ENCODE assay signal across 18 cellular contexts in the genomic region with DNA sequence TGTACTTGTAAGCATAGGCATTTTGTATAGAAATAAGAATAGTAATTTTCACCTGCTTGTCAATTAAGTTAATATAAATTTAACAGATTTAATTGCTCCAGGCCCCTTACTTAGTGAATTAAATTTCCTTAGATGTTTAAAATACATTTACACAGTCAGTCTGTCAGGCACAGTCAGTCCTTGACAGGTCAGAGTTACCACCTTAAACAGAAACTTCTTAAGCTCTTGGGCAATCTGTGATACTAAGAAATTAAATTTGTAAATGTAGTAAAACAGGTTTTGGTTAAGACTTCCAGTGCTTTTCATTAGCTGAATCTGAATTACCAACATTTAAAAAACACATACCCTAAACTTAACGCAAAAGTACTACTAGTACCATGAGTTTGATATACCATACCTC. TPM values are rescaled to one million over a fixed set of nuclear protein-coding genes. Genes with fewer than 3 reads are reported as not detected.
DNase-seq lines count a peak whose midpoint lies in the region; ATAC-seq and TF ChIP-seq lines count a peak whose summit lies in the region.
"Had no signal": no experiment of that assay in that cellular context is flagged by ENCODE, and none has a peak within 500 bp of the region (broad histone marks: within the 10 kb centered on the region; RNA-seq: fewer than 3 reads in every experiment).

No MANE protein-coding gene starts in this region.

- POLR2A ChIA-PET in PC-9 (lab: Charles Lee; ENCODE audit: unreplicated experiment) = no interaction called here
- POLR2A ChIA-PET in activated CD4-positive, alpha-beta T cell treated with anti-CD3 and anti-CD28 coated beads, Interleukin-2, amount 10 ng/mL, durations not matched to agents 7 days and 5 days (lab: Charles Lee) = no interaction called here

- in situ Hi-C loops in GM23248 (cut with MboI) = no loop called here

- H3K27me3 ChIP-seq in Loucy (ENCODE audit: insufficient read depth, low read length, poor library complexity, severe bottlenecking) (no peaks in the 10 kb centered on the region), PC-9 (ENCODE audit: insufficient read depth, low read depth) (no peaks in the 10 kb centered on the region), GM23248 (replicated peaks; ENCODE audit: insufficient read depth) (no peaks in the 10 kb centered on the region)
- H3K27me3 ChIP-seq: BE2C had no signal

- H3K27me3 Mint-ChIP-seq in type B pancreatic cell = no peaks in the 10 kb centered on the region
- H3K27me3 Mint-ChIP-seq in activated CD4-positive, alpha-beta T cell treated with anti-CD3 and anti-CD28 coated beads, Interleukin-2, amount 10 ng/mL, durations not matched to agents 7 days and 5 days = no peaks in the 10 kb centered on the region
- H3K27me3 Mint-ChIP-seq: CD4-positive, CD25-positive, alpha-beta regulatory T cell; CD8-positive, alpha-beta memory T cell had no signal

- H3K27ac ChIP-seq in PC-9 (peak overlapping the region; percentile 38), GM23248 (no peak overlapping the region)

- DNase-seq in PC-9 (peak in 1 of 2 experiments; percentile 39), type B pancreatic cell (ENCODE audit: extremely low spot score, unreplicated experiment) (no peak), GM23248 (no peak)
- DNase-seq in activated CD4-positive, alpha-beta T cell treated with anti-CD3 and anti-CD28 coated beads, Interleukin-2, amount 10 ng/mL, durations not matched to agents 7 days and 5 days = no peak
- DNase-seq: ACHN; BE2C; C1 segment of cervical spinal cord; CD4-positive, CD25-positive, alpha-beta regulatory T cell; CD8-positive, alpha-beta memory T cell; COR-L47; DMS 273 treated with DMSO at 0.1 percent for 48 hours; DMS53; DND-41; EL had no signal

- peak overlapping the region; percentile 10 for H3K4me2 ChIP-seq in Loucy (ENCODE audit: low read depth, low read length, poor library complexity, severe bottlenecking)
- no peak overlapping the region for H3K4me2 ChIP-seq in PC-9
- no peak overlapping the region for H3K4me2 ChIP-seq in GM23248 (ENCODE audit: unreplicated experiment)

- H3K9me3 ChIP-seq in Loucy (ENCODE audit: insufficient read depth, low read depth, low read length) (no peaks in the 10 kb centered on the region), PC-9 (ENCODE audit: insufficient read depth, low read depth) (no peaks in the 10 kb centered on the region), GM23248 (ENCODE audit: low read depth) (no peaks in the 10 kb centered on the region)
- H3K9me3 ChIP-seq: BE2C had no signal

- peaks cover 21% of the 10 kb centered on the region for H3K4me1 Mint-ChIP-seq in type B pancreatic cell (ENCODE audit: unreplicated experiment)
- peaks cover 38% of the 10 kb centered on the region for H3K4me1 Mint-ChIP-seq in activated CD4-positive, alpha-beta T cell treated with anti-CD3 and anti-CD28 coated beads, Interleukin-2, amount 10 ng/mL, durations not matched to agents 7 days and 5 days

- peak overlapping the region; percentile 30 for H3K27ac Mint-ChIP-seq in type B pancreatic cell
- no peak overlapping the region for H3K27ac Mint-ChIP-seq in activated CD4-positive, alpha-beta T cell treated with anti-CD3 and anti-CD28 coated beads, Interleukin-2, amount 10 ng/mL, durations not matched to agents 7 days and 5 days

- H3K4me3 ChIP-seq in Loucy (ENCODE audit: low read length, poor library complexity, severe bottlenecking) (no peak overlapping the region), PC-9 (no peak overlapping the region), GM23248 (no peak overlapping the region)
- H3K4me3 ChIP-seq: HAP-1 had no signal

- H3K36me3 ChIP-seq in Loucy (ENCODE audit: insufficient read depth, low read length) (no peaks in the 10 kb centered on the region), PC-9 (ENCODE audit: low read depth) (no peaks in the 10 kb centered on the region), GM23248 (ENCODE audit: low read depth) (no peaks in the 10 kb centered on the region)
- H3K36me3 ChIP-seq: BE2C, HAP-1 had no signal

- ATAC-seq in esophagus mucosa (peak; percentile 39), HG03196 (IDR thresholded peaks at IDR 0.05; ENCODE audit: unreplicated experiment) (no peak)

- no peaks in the 10 kb centered on the region for H3K9me3 Mint-ChIP-seq in type B pancreatic cell
- H3K9me3 Mint-ChIP-seq in activated CD4-positive, alpha-beta T cell treated with anti-CD3 and anti-CD28 coated beads, Interleukin-2, amount 10 ng/mL, durations not matched to agents 7 days and 5 days = peaks cover 1% of the 10 kb centered on the region
- H3K9me3 Mint-ChIP-seq: CD8-positive, alpha-beta memory T cell had no signal

- H3K36me3 Mint-ChIP-seq in type B pancreatic cell = peaks cover 9% of the 10 kb centered on the region
- H3K36me3 Mint-ChIP-seq in activated CD4-positive, alpha-beta T cell treated with anti-CD3 and anti-CD28 coated beads, Interleukin-2, amount 10 ng/mL, durations not matched to agents 7 days and 5 days (ENCODE audit: low read depth) = peaks cover 19% of the 10 kb centered on the region

- intact Hi-C loops in PC-9 (cut with micrococcal nuclease; ENCODE audit: unreplicated experiment) = no loop called here

- H3K79me2 ChIP-seq in Loucy (ENCODE audit: insufficient read depth, low read length) (peaks cover 96% of the 10 kb centered on the region), PC-9 (ENCODE audit: low read depth) (peaks cover 58% of the 10 kb centered on the region), GM23248 (ENCODE audit: insufficient read depth) (peaks cover 99% of the 10 kb centered on the region)

- H4K20me1 ChIP-seq in Loucy (ENCODE audit: insufficient read depth, low read length, poor library complexity, severe bottlenecking) (peaks cover 51% of the 10 kb centered on the region), PC-9 (ENCODE audit: insufficient read depth) (peaks cover 11% of the 10 kb centered on the region), GM23248 (ENCODE audit: insufficient read depth) (peaks cover 14% of the 10 kb centered on the region)

- TF ChIP-seq CTCF in Loucy (conservative IDR thresholded peaks at IDR 0.05; ENCODE audit: low read length) (no peak), PC-9 (conservative IDR thresholded peaks at IDR 0.05) (no peak), type B pancreatic cell (conservative IDR thresholded peaks at IDR 0.05) (no peak)

- peaks cover 21% of the 10 kb centered on the region for H3K4me1 ChIP-seq in Loucy (ENCODE audit: insufficient read depth, low read length, poor library complexity, severe bottlenecking)
- H3K4me1 ChIP-seq in PC-9 (replicated peaks; ENCODE audit: insufficient read depth) = peaks cover 11% of the 10 kb centered on the region
- H3K4me1 ChIP-seq in GM23248 (ENCODE audit: insufficient read depth) = peaks cover 12% of the 10 kb centered on the region
- H3K4me1 ChIP-seq: BE2C, HAP-1 had no signal

- WGBS in GM23248 (ENCODE audit: low coverage in 1 of 2, low lambda C conversion rate in 2 of 2, missing lambda C conversion rate in 2 of 2), 2 experiments = 92 to 100% methylated on average over 1 of the region's 1 CpG

- H3K9ac ChIP-seq in Loucy (ENCODE audit: low read depth, low read length, poor library complexity, severe bottlenecking) (no peak overlapping the region), GM23248 (no peak overlapping the region)

- H3K4me3 Mint-ChIP-seq in type B pancreatic cell = no peak overlapping the region
- H3K4me3 Mint-ChIP-seq in activated CD4-positive, alpha-beta T cell treated with anti-CD3 and anti-CD28 coated beads, Interleukin-2, amount 10 ng/mL, durations not matched to agents 7 days and 5 days = no peak overlapping the region
- H3K4me3 Mint-ChIP-seq: CD4-positive, CD25-positive, alpha-beta regulatory T cell; CD8-positive, alpha-beta memory T cell had no signal

- H3K9me2 ChIP-seq in Loucy (replicated peaks; ENCODE audit: low read depth, low read length) (no peaks in the 10 kb centered on the region), PC-9 (ENCODE audit: insufficient read depth) (no peaks in the 10 kb centered on the region), GM23248 (ENCODE audit: insufficient read depth) (no peaks in the 10 kb centered on the region)

- H3F3A ChIP-seq in Loucy (ENCODE audit: low read depth) (no peaks in the 10 kb centered on the region), PC-9 (ENCODE audit: insufficient read depth, low read depth) (no peaks in the 10 kb centered on the region), GM23248 (ENCODE audit: insufficient read depth) (no peaks in the 10 kb centered on the region)

- CTCF ChIA-PET in PC-9 (lab: Charles Lee) = no interaction called here
- CTCF ChIA-PET in activated CD4-positive, alpha-beta T cell treated with anti-CD3 and anti-CD28 coated beads, Interleukin-2, amount 10 ng/mL, durations not matched to agents 7 days and 5 days (lab: Charles Lee) = no interaction called here

- H2AFZ ChIP-seq in Loucy (ENCODE audit: low read length) (no peak overlapping the region), PC-9 (no peak overlapping the region), GM23248 (no peak overlapping the region)

- no TSS peak for BruUV-seq in PC-9 (replicated peaks; lab: Mats Ljungman, UMichigan)

RNA-seq across cellular contexts. Expression of gene PTPRA, which starts 15.9 kb away (rescaled TPM):
- total RNA-seq in PC-9 (2021) (36.6 and 48.8 TPM in 2 replicates), esophagus mucosa (36.5 TPM), type B pancreatic cell (ENCODE audit: low replicate concordance) (50.5 and 73.8 TPM in 2 replicates)
- 27.4 and 50.8 TPM in 2 replicates for total RNA-seq in GM23248 (2014; rRNA removed; shearing (Covaris generic))
- polyA plus RNA-seq in GM23248 (2016; fragmentation: Nextera tagmentation; extraction: Ambion mirVana) = 37.4 and 37.9 TPM in 2 replicates
- total RNA-seq in activated CD4-positive, alpha-beta T cell treated with anti-CD3 and anti-CD28 coated beads, Interleukin-2, amount 10 ng/mL, durations not matched to agents 7 days and 5 days = 10 to 100 TPM; 66.4 to 83.9 TPM

RNA-seq across cellular contexts. Expression of gene VPS16, which starts 48.7 kb away (rescaled TPM):
- 21.5 and 31.9 TPM in 2 replicates for total RNA-seq in PC-9 (2021)
- 23.8 TPM for total RNA-seq in esophagus mucosa
- 31.8 and 49.9 TPM in 2 replicates for total RNA-seq in type B pancreatic cell (ENCODE audit: low replicate concordance)
- total RNA-seq in GM23248 (2014; rRNA removed; shearing (Covaris generic)) = 35.2 and 36.2 TPM in 2 replicates
- 23.0 and 24.2 TPM in 2 replicates for polyA plus RNA-seq in GM23248 (2016; fragmentation: Nextera tagmentation; extraction: Ambion mirVana)
- total RNA-seq in activated CD4-positive, alpha-beta T cell treated with anti-CD3 and anti-CD28 coated beads, Interleukin-2, amount 10 ng/mL, durations not matched to agents 7 days and 5 days = 10 to 100 TPM; 49.7 to 54.9 TPM

RNA-seq across cellular contexts. Expression of gene PCED1A, which starts 48.8 kb away (rescaled TPM):
- total RNA-seq in PC-9 (2021) (47.9 and 60.1 TPM in 2 replicates), esophagus mucosa (16.5 TPM), type B pancreatic cell (ENCODE audit: low replicate concordance) (47.5 and 79.6 TPM in 2 replicates)
- total RNA-seq in GM23248 (2014; rRNA removed; shearing (Covaris generic)) = 36.8 and 39.2 TPM in 2 replicates
- 17.3 and 20.7 TPM in 2 replicates for polyA plus RNA-seq in GM23248 (2016; fragmentation: Nextera tagmentation; extraction: Ambion mirVana)
- 10 to 100 TPM; 22.6 to 23.9 TPM for total RNA-seq in activated CD4-positive, alpha-beta T cell treated with anti-CD3 and anti-CD28 coated beads, Interleukin-2, amount 10 ng/mL, durations not matched to agents 7 days and 5 days
